Comparison of ENCODE assay signal across 29 cellular contexts in genomic region chr16:58510097-58510775, GRCh38. TPM values are rescaled to one million over a fixed set of nuclear protein-coding genes. Genes with fewer than 3 reads are reported as not detected.
DNase-seq lines count a peak whose midpoint lies in the region; ATAC-seq and TF ChIP-seq lines count a peak whose summit lies in the region.
"Had no signal": no experiment of that assay in that cellular context is flagged by ENCODE, and none has a peak within 500 bp of the region (broad histone marks: within the 10 kb centered on the region; RNA-seq: fewer than 3 reads in every experiment).

No MANE protein-coding gene starts in this region.

- H4K20me1 ChIP-seq in neural progenitor cell (ENCODE audit: low read depth) (peaks cover 4% of the 10 kb centered on the region), PC-9 (ENCODE audit: insufficient read depth) (0 out of 2 replicates have a peak, but pooled peaks cover 5% of the 10 kb centered on the region)

- H3K4me1 ChIP-seq in neural progenitor cell = peaks cover 10% of the 10 kb centered on the region
- H3K4me1 ChIP-seq in PC-9 (replicated peaks; ENCODE audit: insufficient read depth) = peaks cover 6% of the 10 kb centered on the region; the same call in 1 of the 2 replicates

- POLR2A ChIA-PET in PC-9 (lab: Charles Lee; ENCODE audit: unreplicated experiment) = no interaction called here

- H3K27ac ChIP-seq in neural progenitor cell = no peak overlapping the region
- no peak overlapping the region for H3K27ac ChIP-seq in PC-9
- H3K27ac ChIP-seq: esophagus muscularis mucosa, gastrocnemius medialis, thyroid gland, WERI-Rb-1 had no signal

- H2AFZ ChIP-seq in neural progenitor cell (replicated peaks) (no peak overlapping the region), PC-9 (no peak overlapping the region)

- TF ChIP-seq CTCF in brain (conservative IDR thresholded peaks at IDR 0.05) = no peak
- TF ChIP-seq CTCF in neural progenitor cell (IDR thresholded peaks at IDR 0.05) = no peak
- no peak for TF ChIP-seq CTCF in PC-9 (conservative IDR thresholded peaks at IDR 0.05)

- no peak overlapping the region for H3K4me3 Mint-ChIP-seq in stimulated activated naive CD8-positive, alpha-beta T cell treated with anti-CD3 and anti-CD28 coated beads, Interleukin-15, amount 100 ng/mL, for 72 hours
- no peak overlapping the region for H3K4me3 Mint-ChIP-seq in brain
- peak overlapping the region; percentile 61 for H3K4me3 Mint-ChIP-seq in neural progenitor cell
- H3K4me3 Mint-ChIP-seq: CD4-positive, alpha-beta memory T cell; stimulated activated memory B cell treated with anti-CD40 and anti-IgM and Interleukin-4, amounts not matched to agents 10 μg/mL and 1 μg/mL and 100 μg/mL, for 72 hours; T-helper 2 cell treated with Interferon-gamma antibody and Interleukin-4, amounts not matched to agents 5 μg/mL and 100 μg/mL, for 36 hours had no signal

- no peaks in the 10 kb centered on the region for H3K9me3 Mint-ChIP-seq in stimulated activated naive CD8-positive, alpha-beta T cell treated with anti-CD3 and anti-CD28 coated beads, Interleukin-15, amount 100 ng/mL, for 72 hours
- H3K9me3 Mint-ChIP-seq in brain = no peaks in the 10 kb centered on the region
- H3K9me3 Mint-ChIP-seq in neural progenitor cell = no peaks in the 10 kb centered on the region
- H3K9me3 Mint-ChIP-seq: activated naive CD4-positive, alpha-beta T cell treated with anti-CD3 and anti-CD28 coated beads, Interleukin-2, amount 50 U/mL, for 72 hours; CD4-positive, alpha-beta memory T cell; naive B cell; stimulated activated memory B cell treated with anti-CD40 and anti-IgM and Interleukin-4, amounts not matched to agents 10 μg/mL and 1 μg/mL and 100 μg/mL, for 72 hours; T-helper 2 cell treated with Interferon-gamma antibody and Interleukin-4, amounts not matched to agents 5 μg/mL and 100 μg/mL, for 36 hours had no signal

- H3K36me3 ChIP-seq in neural progenitor cell (no peaks in the 10 kb centered on the region), PC-9 (ENCODE audit: low read depth) (no peaks in the 10 kb centered on the region)
- H3K36me3 ChIP-seq: gastrocnemius medialis, thyroid gland, WERI-Rb-1 had no signal

- peaks cover 39% of the 10 kb centered on the region for H3K4me1 Mint-ChIP-seq in stimulated activated naive CD8-positive, alpha-beta T cell treated with anti-CD3 and anti-CD28 coated beads, Interleukin-15, amount 100 ng/mL, for 72 hours
- H3K4me1 Mint-ChIP-seq in brain = peaks cover 19% of the 10 kb centered on the region
- H3K4me1 Mint-ChIP-seq in neural progenitor cell = peaks cover 13% of the 10 kb centered on the region

- peaks cover 12% of the 10 kb centered on the region for H3K36me3 Mint-ChIP-seq in brain
- H3K36me3 Mint-ChIP-seq in neural progenitor cell = peaks cover 3% of the 10 kb centered on the region
- H3K36me3 Mint-ChIP-seq: naive B cell; stimulated activated memory B cell treated with anti-CD40 and anti-IgM and Interleukin-4, amounts not matched to agents 10 μg/mL and 1 μg/mL and 100 μg/mL, for 72 hours had no signal

- H3K9me2 ChIP-seq in PC-9 (ENCODE audit: insufficient read depth) = no peaks in the 10 kb centered on the region

- H3K4me3 ChIP-seq in neural progenitor cell = no peak overlapping the region
- H3K4me3 ChIP-seq in PC-9 = no peak overlapping the region
- H3K4me3 ChIP-seq: esophagus muscularis mucosa, gastrocnemius medialis, thyroid gland had no signal

- intact Hi-C loops in PC-9 (cut with micrococcal nuclease; ENCODE audit: unreplicated experiment) = loop anchor here (10.0 kb wide), 2 partner anchors 125 to 485 kb away; partner anchors contain the start of gene MMP15

- DNase-seq in stimulated activated naive CD8-positive, alpha-beta T cell treated with anti-CD3 and anti-CD28 coated beads, Interleukin-15, amount 100 ng/mL, for 72 hours = no peak
- no peak for DNase-seq in stimulated activated naive CD8-positive, alpha-beta T cell treated with anti-CD3 and anti-CD28 coated beads, Interleukin-15, Interleukin-2, amounts not matched to agents 100 U/mL and 50 U/mL, for 24 hours
- DNase-seq in neural progenitor cell (ENCODE audit: low spot score) = no peak
- DNase-seq in PC-9 = no peak
- DNase-seq in stimulated activated CD4-positive, alpha-beta T cell treated with anti-CD3 and anti-CD28 coated beads, Interleukin-15, amount 100 ng/mL, for 24 hours = no peak
- no peak for DNase-seq in globus pallidus (ENCODE audit: low spot score)
- DNase-seq: activated CD4-positive, alpha-beta T cell treated with anti-CD3 and anti-CD28 coated beads, Interleukin-2, amount 50 U/mL, for 4 hours; activated T-cell treated with anti-CD3 and anti-CD28 coated beads, Interleukin-2, amount 50 U/mL, for 1 hour; DMS153; effector CD8-positive, alpha-beta T cell; KBM-7; kidney glomerular epithelial cell; mesendoderm; MM.1S; naive B cell; NCI-H1436; NCI-H524; RPMI8226; thyroid gland; WERI-Rb-1 had no signal

- no TSS peak for BruUV-seq in PC-9 (replicated peaks; lab: Mats Ljungman, UMichigan)

- H3K27ac Mint-ChIP-seq in stimulated activated naive CD8-positive, alpha-beta T cell treated with anti-CD3 and anti-CD28 coated beads, Interleukin-15, amount 100 ng/mL, for 72 hours = peak overlapping the region; percentile 13 to 43
- H3K27ac Mint-ChIP-seq in brain (peak overlapping the region in 3 of 5 experiments; percentile 44 to 88 (median 61)), neural progenitor cell (peak overlapping the region; percentile 64)
- H3K27ac Mint-ChIP-seq: activated naive CD4-positive, alpha-beta T cell treated with anti-CD3 and anti-CD28 coated beads, Interleukin-2, amount 50 U/mL, for 72 hours; stimulated activated memory B cell treated with anti-CD40 and anti-IgM and Interleukin-4, amounts not matched to agents 10 μg/mL and 1 μg/mL and 100 μg/mL, for 72 hours; T-helper 2 cell treated with Interferon-gamma antibody and Interleukin-4, amounts not matched to agents 5 μg/mL and 100 μg/mL, for 36 hours had no signal

- CTCF ChIA-PET in PC-9 (lab: Charles Lee) = no interaction called here

- ATAC-seq in stimulated activated naive CD8-positive, alpha-beta T cell treated with anti-CD3 and anti-CD28 coated beads, Interleukin-15, amount 100 ng/mL, for 72 hours = no peak
- no peak for ATAC-seq in stimulated activated naive CD8-positive, alpha-beta T cell treated with anti-CD3 and anti-CD28 coated beads, Interleukin-15, Interleukin-2, amounts not matched to agents 100 U/mL and 50 U/mL, for 24 hours
- no peak for ATAC-seq in GM18870 (IDR thresholded peaks at IDR 0.05; ENCODE audit: unreplicated experiment)
- ATAC-seq: activated naive CD4-positive, alpha-beta T cell treated with anti-CD3 and anti-CD28 coated beads, Interleukin-2, amount 50 U/mL, for 72 hours; gastrocnemius medialis; SK-N-SH treated with all-trans-retinoic acid at 6 μM for 48 hours; stimulated activated memory B cell treated with anti-CD40 and anti-IgM and Interleukin-4, amounts not matched to agents 10 μg/mL and 1 μg/mL and 100 μg/mL, for 72 hours had no signal

- peaks cover 12% of the 10 kb centered on the region for H3K79me2 ChIP-seq in neural progenitor cell (ENCODE audit: low read depth)
- H3K79me2 ChIP-seq in PC-9 (ENCODE audit: low read depth) = peaks cover 20% of the 10 kb centered on the region

- H3K27me3 ChIP-seq in neural progenitor cell (no peaks in the 10 kb centered on the region), PC-9 (ENCODE audit: insufficient read depth, low read depth) (no peaks in the 10 kb centered on the region)
- H3K27me3 ChIP-seq: gastrocnemius medialis, thyroid gland had no signal

- H3F3A ChIP-seq in neural progenitor cell (ENCODE audit: low read depth) (peaks cover 20% of the 10 kb centered on the region), PC-9 (ENCODE audit: insufficient read depth, low read depth) (0 out of 2 replicates have a peak, but pooled peaks cover 8% of the 10 kb centered on the region)

- no peaks in the 10 kb centered on the region for H3K27me3 Mint-ChIP-seq in stimulated activated naive CD8-positive, alpha-beta T cell treated with anti-CD3 and anti-CD28 coated beads, Interleukin-15, amount 100 ng/mL, for 72 hours
- peaks cover 5% of the 10 kb centered on the region for H3K27me3 Mint-ChIP-seq in brain
- H3K27me3 Mint-ChIP-seq in neural progenitor cell (ENCODE audit: insufficient read depth, low read depth) = peaks cover 12% of the 10 kb centered on the region
- H3K27me3 Mint-ChIP-seq: CD4-positive, alpha-beta memory T cell had no signal

- H3K9me3 ChIP-seq in neural progenitor cell (ENCODE audit: low read depth) = no peaks in the 10 kb centered on the region
- H3K9me3 ChIP-seq in PC-9 (ENCODE audit: insufficient read depth, low read depth) = no peaks in the 10 kb centered on the region
- H3K9me3 ChIP-seq: esophagus muscularis mucosa, gastrocnemius medialis, thyroid gland had no signal

- no peak overlapping the region for H3K9ac ChIP-seq in neural progenitor cell

- H3K4me2 ChIP-seq in neural progenitor cell (no peak overlapping the region), PC-9 (no peak overlapping the region)

RNA-seq across cellular contexts. Expression of gene SETD6, which starts 5.1 kb away (rescaled TPM):
- 8.6 TPM for polyA plus RNA-seq in brain (ENCODE audit: insufficient read depth, low read depth, low replicate concordance)
- total RNA-seq in neural progenitor cell (ENCODE audit: low replicate concordance) = 25.0 and 34.8 TPM in 2 replicates
- total RNA-seq in PC-9 (2021) = 19.2 and 21.4 TPM in 2 replicates

RNA-seq across cellular contexts. Expression of gene NDRG4, which starts 10.3 kb away (rescaled TPM):
- 288 TPM for polyA plus RNA-seq in brain (ENCODE audit: insufficient read depth, low read depth, low replicate concordance)
- total RNA-seq in neural progenitor cell (ENCODE audit: low replicate concordance) (14.6 and 18.8 TPM in 2 replicates), PC-9 (2021) (4.8 and 6.0 TPM in 2 replicates)
